Comparison of ENCODE assay signal across 18 cellular contexts in genomic region chr3:54874816-54875556, GRCh38. TPM values are rescaled to one million over a fixed set of nuclear protein-coding genes. Genes with fewer than 3 reads are reported as not detected.
DNase-seq lines count a peak whose midpoint lies in the region; ATAC-seq and TF ChIP-seq lines count a peak whose summit lies in the region.
"Had no signal": no experiment of that assay in that cellular context is flagged by ENCODE, and none has a peak within 500 bp of the region (broad histone marks: within the 10 kb centered on the region; RNA-seq: fewer than 3 reads in every experiment).

No MANE protein-coding gene starts in this region.

- TF ChIP-seq CTCF in PC-9 (conservative IDR thresholded peaks at IDR 0.05) (no peak), type B pancreatic cell (conservative IDR thresholded peaks at IDR 0.05) (no peak)

- peak overlapping the region; percentile 47 for H3K4me2 ChIP-seq in PC-9
- H3K4me2 ChIP-seq: KMS-11 had no signal

- BruUV-seq in PC-9 (replicated peaks; lab: Mats Ljungman, UMichigan), result no TSS peak

- peaks cover 21% of the 10 kb centered on the region for H3K4me1 ChIP-seq in PC-9 (replicated peaks; ENCODE audit: insufficient read depth)

- no peak overlapping the region for H3K27ac ChIP-seq in PC-9
- H3K27ac ChIP-seq: HL-60, KMS-11 had no signal

- H3K27ac Mint-ChIP-seq in type B pancreatic cell, result peak overlapping the region; percentile 17
- no peak overlapping the region for H3K27ac Mint-ChIP-seq in effector memory CD8-positive, alpha-beta T cell
- H3K27ac Mint-ChIP-seq: CD14-positive monocyte had no signal

- POLR2A ChIA-PET in PC-9 (lab: Charles Lee; ENCODE audit: unreplicated experiment), result no interaction called here

- no peak overlapping the region for H3K4me3 ChIP-seq in PC-9

- H4K20me1 ChIP-seq in PC-9 (ENCODE audit: insufficient read depth), result no peaks in the 10 kb centered on the region

- no peaks in the 10 kb centered on the region for H3K79me2 ChIP-seq in PC-9 (ENCODE audit: low read depth)

- no peaks in the 10 kb centered on the region for H3K36me3 Mint-ChIP-seq in type B pancreatic cell
- no peaks in the 10 kb centered on the region for H3K36me3 Mint-ChIP-seq in effector memory CD8-positive, alpha-beta T cell (ENCODE audit: insufficient read depth)
- H3K36me3 Mint-ChIP-seq: CD14-positive monocyte had no signal

- H3K4me1 Mint-ChIP-seq in type B pancreatic cell (ENCODE audit: unreplicated experiment), result peaks cover 37% of the 10 kb centered on the region
- H3K4me1 Mint-ChIP-seq in effector memory CD8-positive, alpha-beta T cell (ENCODE audit: low read depth in 2 of 2), result no peaks in the 10 kb centered on the region
- H3K4me1 Mint-ChIP-seq: CD14-positive monocyte had no signal

- intact Hi-C loops in PC-9 (cut with micrococcal nuclease; ENCODE audit: unreplicated experiment) (loop anchor here (5.0 kb wide), 4 partner anchors 77 to 1022 kb away; no protein-coding TSS in a partner anchor), sciatic nerve (cut with DNase I) (no loop called here)

- H3K36me3 ChIP-seq in PC-9 (ENCODE audit: low read depth), result no peaks in the 10 kb centered on the region

- 0 out of 2 replicates have a peak overlapping the region, but pooled peaks have one; percentile 50 for H2AFZ ChIP-seq in PC-9

- H3K27me3 ChIP-seq in PC-9 (ENCODE audit: insufficient read depth, low read depth), result no peaks in the 10 kb centered on the region

- no peak overlapping the region for H3K4me3 Mint-ChIP-seq in type B pancreatic cell
- no peak overlapping the region for H3K4me3 Mint-ChIP-seq in effector memory CD8-positive, alpha-beta T cell
- H3K4me3 Mint-ChIP-seq: CD14-positive monocyte had no signal

- DNase-seq in NCI-H2171 treated with DMSO at 0.1 percent for 48 hours (lab: John Stamatoyannopoulos, UW) (peak; percentile 40), NCI-H2171 (lab: John Stamatoyannopoulos, UW) (no peak), PC-9 (peak in 1 of 2 experiments; percentile 50), fibroblast of gingiva (ENCODE audit: low read depth) (peak; percentile 66), type B pancreatic cell (ENCODE audit: extremely low spot score, unreplicated experiment) (no peak), sciatic nerve (ENCODE audit: low spot score) (no peak)
- DNase-seq in effector memory CD8-positive, alpha-beta T cell, result no peak
- DNase-seq: 8988T, COR-L47, DMS53, GOT3, NCI-H187 treated with DMSO at 0.1 percent for 48 hours, SIG-M5 had no signal

- H3K27me3 Mint-ChIP-seq in type B pancreatic cell, result peaks cover 3% of the 10 kb centered on the region
- no peaks in the 10 kb centered on the region for H3K27me3 Mint-ChIP-seq in effector memory CD8-positive, alpha-beta T cell

- no peaks in the 10 kb centered on the region for H3K9me3 ChIP-seq in PC-9 (ENCODE audit: insufficient read depth, low read depth)

- H3K9me3 Mint-ChIP-seq in type B pancreatic cell, result peaks cover 4% of the 10 kb centered on the region
- H3K9me3 Mint-ChIP-seq in effector memory CD8-positive, alpha-beta T cell, result peaks cover 8 to 18% of the 10 kb centered on the region in 2 donors

- ATAC-seq in GM19452 (IDR thresholded peaks at IDR 0.05; ENCODE audit: unreplicated experiment) (no peak), sciatic nerve (no peak)
- no peak for ATAC-seq in effector memory CD8-positive, alpha-beta T cell (replicated peaks)

- no peaks in the 10 kb centered on the region for H3K9me2 ChIP-seq in PC-9 (ENCODE audit: insufficient read depth)

- CTCF ChIA-PET in PC-9 (lab: Charles Lee), result interaction anchor here (0.7 kb wide), 1 partner anchor 251 kb away, joined by 3 read pairs; no protein-coding TSS in a partner anchor

- H3F3A ChIP-seq in PC-9 (ENCODE audit: insufficient read depth, low read depth), result no peaks in the 10 kb centered on the region; the same call in 1 of the 2 replicates

RNA-seq across cellular contexts. Expression of gene LRTM1, which starts 52.9 kb away (rescaled TPM):
- total RNA-seq in PC-9 (2021) (not detected in 2 replicates), type B pancreatic cell (ENCODE audit: low replicate concordance) (0.29 and 0.77 TPM in 2 replicates), sciatic nerve (not detected)
- total RNA-seq: NCI-H460 had no signal

Comparison
In these comparisons a context has a peak if more than half of its experiments do, and no peak if none do; other contexts are left out.
1. DNase-seq: peak in NCI-H2171 treated with DMSO at 0.1 percent for 48 hours (single experiment) and fibroblast of gingiva (single experiment); none in NCI-H2171 (single experiment), type B pancreatic cell (single experiment), effector memory CD8-positive, alpha-beta T cell (0 of 3) and sciatic nerve (single experiment).